In the genomic region with DNA sequence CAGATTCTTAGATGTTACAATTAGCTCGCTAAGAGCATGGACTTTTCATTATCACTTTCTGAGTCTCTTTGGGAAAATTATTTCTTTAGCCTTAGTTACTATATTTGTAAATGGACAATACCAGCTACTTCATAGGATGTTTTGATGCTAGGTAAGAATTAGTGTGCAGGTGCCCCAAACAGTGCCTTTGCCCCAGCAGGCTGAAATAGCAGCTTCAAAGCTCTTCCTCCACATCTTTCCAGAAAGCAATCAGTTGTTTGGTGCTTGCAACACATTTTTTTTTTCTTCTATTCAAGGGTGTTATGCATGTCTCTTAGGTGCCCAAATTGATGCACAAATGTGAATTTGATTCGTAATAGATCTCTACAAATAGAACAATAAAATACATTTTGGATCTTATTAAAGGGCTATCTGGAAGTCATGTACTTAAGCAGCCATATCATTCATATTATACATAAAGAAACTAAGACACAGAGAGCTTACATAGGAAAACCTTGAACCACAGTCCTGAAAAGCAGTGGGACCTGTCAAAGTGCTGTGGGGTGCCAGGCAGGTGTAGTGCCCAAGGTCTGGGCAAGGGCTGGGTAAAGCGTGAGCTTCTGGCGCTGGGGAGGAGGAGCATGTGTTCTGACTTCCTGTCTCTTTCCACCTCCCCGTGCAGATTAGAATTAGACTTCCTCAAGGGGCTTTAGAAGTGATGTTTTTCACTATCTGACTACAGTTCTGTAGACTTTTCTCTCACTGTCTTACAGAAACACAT, we compare ENCODE assay signal across 8 cellular contexts.
DNase-seq lines count a peak whose midpoint lies in the region; ATAC-seq and TF ChIP-seq lines count a peak whose summit lies in the region.

No MANE protein-coding gene starts in this region.

- no peak for TF ChIP-seq CTCF in sigmoid colon (IDR thresholded peaks at IDR 0.05)

- H3K27ac ChIP-seq in muscle layer of duodenum (ENCODE audit: low read length): peak overlapping the region; percentile 9
- no peak overlapping the region for H3K27ac ChIP-seq in sigmoid colon

- H3K27ac Mint-ChIP-seq in activated CD4-positive, alpha-beta memory T cell treated with anti-CD3 and anti-CD28 coated beads for 36 hours: peak overlapping the region; percentile 62

- peak overlapping the region; percentile 33 for H3K4me3 Mint-ChIP-seq in activated CD4-positive, alpha-beta memory T cell treated with anti-CD3 and anti-CD28 coated beads for 36 hours

- 59 to 70% methylated on average over 5 of the region's 5 CpGs for WGBS in sigmoid colon, 2 donors

- TF ChIP-seq EP300 in sigmoid colon (IDR thresholded peaks at IDR 0.05): no peak

- peaks cover 59% of the 10 kb centered on the region for H3K4me1 Mint-ChIP-seq in activated CD4-positive, alpha-beta memory T cell treated with anti-CD3 and anti-CD28 coated beads for 36 hours (ENCODE audit: low read depth)

- H3K27me3 ChIP-seq in muscle layer of duodenum (ENCODE audit: low read depth, low read length) (no peaks in the 10 kb centered on the region), sigmoid colon (no peaks in the 10 kb centered on the region)

- POLR2A ChIA-PET in activated CD4-positive, alpha-beta memory T cell treated with anti-CD3 and anti-CD28 coated beads for 36 hours (lab: Charles Lee): interaction anchor here (1.2 kb wide), 1 partner anchor 36 kb away, joined by 3 read pairs; no protein-coding TSS in a partner anchor

- intact Hi-C loops in activated CD4-positive, alpha-beta memory T cell treated with anti-CD3 and anti-CD28 coated beads for 36 hours (cut with micrococcal nuclease): no loop called here
- intact Hi-C loops in sigmoid colon (cut with DNase I): no loop called here

- H3K4me1 ChIP-seq in muscle layer of duodenum (ENCODE audit: control insufficient read depth in 1 of 2, insufficient read depth in 2 of 2, low read length in 2 of 2) (peaks cover 34 to 72% of the 10 kb centered on the region in 2 donors), sigmoid colon (peaks cover 0 to 91% (median 77%) of the 10 kb centered on the region in 4 donors)

- CTCF ChIA-PET in activated CD4-positive, alpha-beta memory T cell treated with anti-CD3 and anti-CD28 coated beads for 36 hours (lab: Charles Lee): interaction anchor here (0.9 to 1.5 kb wide), 3 partner anchors 10 to 230 kb away, joined by 3 read pairs; no protein-coding TSS in a partner anchor

- H3K36me3 ChIP-seq in muscle layer of duodenum (ENCODE audit: control insufficient read depth in 1 of 2, insufficient read depth in 2 of 2, low read length in 2 of 2) (no peaks in the 10 kb centered on the region), sigmoid colon (no peaks in the 10 kb centered on the region)

- DNase-seq in activated CD4-positive, alpha-beta memory T cell treated with anti-CD3 and anti-CD28 coated beads for 36 hours: peak; percentile 50
- no peak for DNase-seq in LoVo (ENCODE audit: low spot score)
- no peak for DNase-seq in SKM-1 treated with dmso at 0.1 percent for 144 hours (lab: John Stamatoyannopoulos, UW; ENCODE audit: unreplicated experiment)
- DNase-seq in NCI-H526 (lab: John Stamatoyannopoulos, UW): no peak
- no peak for DNase-seq in sigmoid colon

- no peak overlapping the region for H3K4me3 ChIP-seq in muscle layer of duodenum (ENCODE audit: low read depth in 1 of 2, low read length in 2 of 2)
- no peak overlapping the region for H3K4me3 ChIP-seq in sigmoid colon

- no peaks in the 10 kb centered on the region for H3K9me3 Mint-ChIP-seq in activated CD4-positive, alpha-beta memory T cell treated with anti-CD3 and anti-CD28 coated beads for 36 hours

- H3K27me3 Mint-ChIP-seq in activated CD4-positive, alpha-beta memory T cell treated with anti-CD3 and anti-CD28 coated beads for 36 hours: no peaks in the 10 kb centered on the region

- no peak for TF ChIP-seq POLR2A in sigmoid colon (IDR thresholded peaks at IDR 0.05)

- peak; percentile 26 for ATAC-seq in GM18517 (IDR thresholded peaks at IDR 0.05; ENCODE audit: unreplicated experiment)
- ATAC-seq in HG03097 (IDR thresholded peaks at IDR 0.05; ENCODE audit: low FRiP score, unreplicated experiment): peak; percentile 33

- H3K9me3 ChIP-seq in muscle layer of duodenum (ENCODE audit: control insufficient read depth in 1 of 2, low read length in 2 of 2) (no peaks in the 10 kb centered on the region), sigmoid colon (no peaks in the 10 kb centered on the region)

- H3K36me3 Mint-ChIP-seq in activated CD4-positive, alpha-beta memory T cell treated with anti-CD3 and anti-CD28 coated beads for 36 hours: no peaks in the 10 kb centered on the region
